Comparison of ENCODE assay signal across 12 cellular contexts in the genomic region with DNA sequence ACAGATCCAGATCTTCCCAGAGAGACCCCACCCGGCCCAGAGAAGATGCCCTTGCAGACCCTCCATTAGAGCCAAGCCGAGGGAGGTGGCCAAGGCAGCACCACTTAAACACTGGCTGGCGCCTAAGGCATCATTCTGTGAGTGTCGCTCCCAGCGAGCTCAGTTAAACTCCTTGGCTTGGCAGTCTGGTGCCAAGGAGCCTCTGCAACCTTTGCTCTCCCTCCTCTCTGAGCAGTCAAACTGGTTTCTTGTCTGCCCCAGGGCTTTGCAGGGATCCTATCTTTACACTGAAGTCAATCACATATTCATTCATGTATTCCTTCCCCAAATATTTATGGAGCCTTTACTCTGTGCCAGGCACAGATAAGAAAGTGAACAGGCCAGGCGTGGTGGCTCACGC. TPM values are rescaled to one million over a fixed set of nuclear protein-coding genes. Genes with fewer than 3 reads are reported as not detected.
DNase-seq lines count a peak whose midpoint lies in the region; ATAC-seq and TF ChIP-seq lines count a peak whose summit lies in the region.
"Had no signal": no experiment of that assay in that cellular context is flagged by ENCODE, and none has a peak within 500 bp of the region (broad histone marks: within the 10 kb centered on the region; RNA-seq: fewer than 3 reads in every experiment).

No MANE protein-coding gene starts in this region.

- CTCF ChIA-PET in naive thymus-derived CD4-positive, alpha-beta T cell (lab: Charles Lee) = interaction anchor here (2.1 kb wide), 1 partner anchor 11 kb away, joined by 9 read pairs; the partner anchor contains the start of gene SLC9A1

- H3K27me3 ChIP-seq in heart right ventricle = no peaks in the 10 kb centered on the region
- H3K27me3 ChIP-seq in naive thymus-derived CD4-positive, alpha-beta T cell (ENCODE audit: control insufficient read depth in 2 of 2, insufficient read depth in 2 of 2, low read length in 2 of 2) = no peaks in the 10 kb centered on the region
- no peaks in the 10 kb centered on the region for H3K27me3 ChIP-seq in upper lobe of right lung
- no peaks in the 10 kb centered on the region for H3K27me3 ChIP-seq in aorta (ENCODE audit: control insufficient read depth in 1 of 2, insufficient read depth in 2 of 2, low read length in 1 of 2)
- H3K27me3 ChIP-seq: thyroid gland had no signal

- H3K4me3 ChIP-seq in heart right ventricle (no peak overlapping the region), epithelial cell of esophagus (ENCODE audit: low read length) (no peak overlapping the region), upper lobe of right lung (no peak overlapping the region), aorta (ENCODE audit: low read length in 2 of 2) (no peak overlapping the region)
- no peak overlapping the region for H3K4me3 ChIP-seq in naive thymus-derived CD4-positive, alpha-beta T cell (ENCODE audit: low read length)
- H3K4me3 ChIP-seq: thyroid gland had no signal

- intact Hi-C loops in heart right ventricle (cut with DNase I) = no loop called here
- intact Hi-C loops in Right ventricle myocardium inferior (cut with DNase I) = no loop called here
- intact Hi-C loops in naive thymus-derived CD4-positive, alpha-beta T cell (cut with micrococcal nuclease) = no loop called here
- intact Hi-C loops in upper lobe of right lung (cut with DNase I) = no loop called here
- intact Hi-C loops in aorta (cut with DNase I) = no loop called here

- TF ChIP-seq CTCF in heart right ventricle (IDR thresholded peaks at IDR 0.05) = no peak
- no peak for TF ChIP-seq CTCF in epithelial cell of esophagus (IDR thresholded peaks at IDR 0.05; ENCODE audit: insufficient read depth, low read depth, low read length, missing control alignments)
- TF ChIP-seq CTCF in upper lobe of right lung (IDR thresholded peaks at IDR 0.05) = no peak

- WGBS in heart right ventricle, 2 donors = 86 to 89% methylated on average over 7 of the region's 7 CpGs
- WGBS in aorta, 2 donors = 91 to 93% methylated on average over 7 of the region's 7 CpGs

- peak overlapping the region in 6 of 9 donors; percentile 14 to 88 (median 71) for H3K27ac Mint-ChIP-seq in naive thymus-derived CD4-positive, alpha-beta T cell
- H3K27ac Mint-ChIP-seq: activated CD4-positive, alpha-beta T cell treated with anti-CD3 and anti-CD28 coated beads, Interleukin-2, amount 10 ng/mL, durations not matched to agents 24 days and 14 days; T-helper 17 cell had no signal

- H3K9me3 Mint-ChIP-seq in naive thymus-derived CD4-positive, alpha-beta T cell = no peaks in the 10 kb centered on the region
- H3K9me3 Mint-ChIP-seq: activated CD4-positive, alpha-beta T cell treated with anti-CD3 and anti-CD28 coated beads, Interleukin-2, amount 10 ng/mL, durations not matched to agents 24 days and 14 days had no signal

- H3K36me3 Mint-ChIP-seq in naive thymus-derived CD4-positive, alpha-beta T cell = peaks cover 0 to 10% (median 6%) of the 10 kb centered on the region in 5 donors

- H3K27ac ChIP-seq in heart right ventricle (peak overlapping the region in 8 of 10 donors; percentile 0 to 81 (median 68)), upper lobe of right lung (peak overlapping the region; percentile 12), aorta (ENCODE audit: low read depth in 1 of 2, low read length in 2 of 2) (no peak overlapping the region)
- no peak overlapping the region for H3K27ac ChIP-seq in naive thymus-derived CD4-positive, alpha-beta T cell (ENCODE audit: low read depth, low read length)

- H3K36me3 ChIP-seq in heart right ventricle = peaks cover 0 to 2% (median 0%) of the 10 kb centered on the region in 9 donors
- peaks cover 0 to 4% (median 0%) of the 10 kb centered on the region in 3 experiments for H3K36me3 ChIP-seq in naive thymus-derived CD4-positive, alpha-beta T cell (ENCODE audit: control insufficient read depth in 2 of 3, insufficient read depth in 3 of 3, low read length in 3 of 3)
- no peaks in the 10 kb centered on the region for H3K36me3 ChIP-seq in upper lobe of right lung
- H3K36me3 ChIP-seq in aorta (ENCODE audit: control insufficient read depth in 1 of 2, insufficient read depth in 2 of 2, low read length in 1 of 2) = no peaks in the 10 kb centered on the region
- H3K36me3 ChIP-seq: thyroid gland had no signal

- peaks cover 29 to 91% (median 77%) of the 10 kb centered on the region in 9 donors for H3K4me1 ChIP-seq in heart right ventricle
- peaks cover 0 to 25% of the 10 kb centered on the region in 2 donors for H3K4me1 ChIP-seq in naive thymus-derived CD4-positive, alpha-beta T cell (ENCODE audit: control insufficient read depth in 2 of 2, insufficient read depth in 2 of 2, low read length in 2 of 2)
- peaks cover 60% of the 10 kb centered on the region for H3K4me1 ChIP-seq in upper lobe of right lung
- no peaks in the 10 kb centered on the region for H3K4me1 ChIP-seq in aorta (ENCODE audit: control insufficient read depth in 1 of 2, insufficient read depth in 2 of 2, low read length in 2 of 2)

- ATAC-seq in heart right ventricle (no peak), Right ventricle myocardium inferior (no peak), upper lobe of right lung (peak; percentile 52), aorta (ENCODE audit: low FRiP score) (no peak), GM19328 (IDR thresholded peaks at IDR 0.05; ENCODE audit: unreplicated experiment) (no peak)
- ATAC-seq in naive thymus-derived CD4-positive, alpha-beta T cell = no peak
- ATAC-seq: T-helper 17 cell had no signal

- peaks cover 39 to 79% (median 61%) of the 10 kb centered on the region in 7 donors for H3K4me1 Mint-ChIP-seq in naive thymus-derived CD4-positive, alpha-beta T cell

- POLR2A ChIA-PET in naive thymus-derived CD4-positive, alpha-beta T cell (lab: Charles Lee) = interaction anchor here (0.8 to 14.4 kb wide), 2 partner anchors 7 to 33 kb away, joined by 3 to 202 read pairs; partner anchors contain the start of gene SLC9A1

- no peaks in the 10 kb centered on the region for H3K27me3 Mint-ChIP-seq in naive thymus-derived CD4-positive, alpha-beta T cell
- H3K27me3 Mint-ChIP-seq: activated CD4-positive, alpha-beta T cell treated with anti-CD3 and anti-CD28 coated beads, Interleukin-2, amount 10 ng/mL, durations not matched to agents 24 days and 14 days; T-helper 17 cell had no signal

- no peak overlapping the region for H3K4me3 Mint-ChIP-seq in naive thymus-derived CD4-positive, alpha-beta T cell
- H3K4me3 Mint-ChIP-seq: activated CD4-positive, alpha-beta T cell treated with anti-CD3 and anti-CD28 coated beads, Interleukin-2, amount 10 ng/mL, durations not matched to agents 24 days and 14 days; T-helper 17 cell had no signal

- no peaks in the 10 kb centered on the region for H3K9me3 ChIP-seq in heart right ventricle
- H3K9me3 ChIP-seq in naive thymus-derived CD4-positive, alpha-beta T cell (ENCODE audit: control insufficient read depth in 2 of 3, low read length in 3 of 3) = no peaks in the 10 kb centered on the region
- no peaks in the 10 kb centered on the region for H3K9me3 ChIP-seq in upper lobe of right lung
- no peaks in the 10 kb centered on the region for H3K9me3 ChIP-seq in aorta (ENCODE audit: control insufficient read depth, low read length)
- H3K9me3 ChIP-seq: thyroid gland had no signal

- DNase-seq in heart right ventricle (no peak), Right ventricle myocardium inferior (ENCODE audit: missing footprints) (no peak), epithelial cell of esophagus (ENCODE audit: low read depth) (peak; percentile 86), upper lobe of right lung (no peak), aorta (no peak), NCI-H524 treated with DMSO at 0.1 percent for 48 hours (lab: John Stamatoyannopoulos, UW) (no peak)
- DNase-seq in naive thymus-derived CD4-positive, alpha-beta T cell = no peak
- DNase-seq: activated CD4-positive, alpha-beta T cell treated with anti-CD3 and anti-CD28 coated beads, Interleukin-2, amount 10 ng/mL, durations not matched to agents 24 days and 14 days; foreskin fibroblast; T-helper 17 cell had no signal

RNA-seq across cellular contexts. Expression of gene SLC9A1, which starts 10.6 kb away (rescaled TPM):
- 10 to 100 TPM in 9 of 10 donors, 1 to 10 TPM in 1; 9.4 to 34.4 (median 22.1) TPM for total RNA-seq in heart right ventricle
- 10 to 100 TPM; 11.3 TPM for polyA plus RNA-seq in heart right ventricle
- 20.2 TPM for total RNA-seq in Right ventricle myocardium inferior
- 10 to 100 TPM; 13.2 to 25.7 (median 21.1) TPM for total RNA-seq in naive thymus-derived CD4-positive, alpha-beta T cell
- polyA plus RNA-seq in naive thymus-derived CD4-positive, alpha-beta T cell = 10 to 100 TPM in 1 of 2 donors, 1 to 10 TPM in 1; 7.1 to 18.2 TPM
- total RNA-seq in upper lobe of right lung = 62.4 TPM
- total RNA-seq in aorta = 10 to 100 TPM; 17.6 to 24.9 TPM
- polyA plus RNA-seq in aorta = 10 to 100 TPM in 1 of 2 donors, 1 to 10 TPM in 1; 4.5 to 10.1 TPM

Comparison
In these comparisons a context has a peak if more than half of its experiments do, and no peak if none do; other contexts are left out.
1. H3K27ac ChIP-seq: peak in heart right ventricle (8 of 10) and upper lobe of right lung (single experiment); none in naive thymus-derived CD4-positive, alpha-beta T cell (single experiment) and aorta (0 of 2).